ENCODE assay signal across 1 cellular context in the genomic region with DNA sequence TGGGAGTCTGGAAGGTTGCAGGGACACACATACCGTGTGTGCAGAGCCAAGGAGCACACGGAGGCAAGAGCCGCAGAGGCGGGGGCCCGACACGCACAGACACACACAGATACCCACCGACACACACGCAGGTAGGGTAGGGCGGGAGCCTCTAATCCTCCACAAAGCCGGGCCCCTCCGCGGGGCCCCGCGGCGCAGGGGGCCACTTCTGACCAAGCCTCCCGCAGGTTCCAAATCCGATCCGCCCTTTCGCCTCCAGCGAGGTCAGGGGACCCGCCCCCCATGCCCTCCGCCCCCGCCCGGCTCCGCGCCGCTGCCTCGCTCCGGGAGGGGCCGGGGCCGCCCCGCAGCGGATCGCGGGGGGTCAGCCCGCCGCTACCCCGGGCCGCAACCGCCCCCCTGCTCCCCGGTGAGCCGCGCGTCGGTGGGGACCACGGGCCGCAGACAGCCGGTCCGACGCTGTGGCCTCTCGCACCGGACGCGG.
TF ChIP-seq lines count a peak whose summit lies in the region.

No MANE protein-coding gene starts in this region.

TF ChIP-seq in HCT116, 20 proteins besides CTCF, POLR2A, EP300 and RAD21 (continued from another document):
- TF ChIP-seq, protein P1, sequence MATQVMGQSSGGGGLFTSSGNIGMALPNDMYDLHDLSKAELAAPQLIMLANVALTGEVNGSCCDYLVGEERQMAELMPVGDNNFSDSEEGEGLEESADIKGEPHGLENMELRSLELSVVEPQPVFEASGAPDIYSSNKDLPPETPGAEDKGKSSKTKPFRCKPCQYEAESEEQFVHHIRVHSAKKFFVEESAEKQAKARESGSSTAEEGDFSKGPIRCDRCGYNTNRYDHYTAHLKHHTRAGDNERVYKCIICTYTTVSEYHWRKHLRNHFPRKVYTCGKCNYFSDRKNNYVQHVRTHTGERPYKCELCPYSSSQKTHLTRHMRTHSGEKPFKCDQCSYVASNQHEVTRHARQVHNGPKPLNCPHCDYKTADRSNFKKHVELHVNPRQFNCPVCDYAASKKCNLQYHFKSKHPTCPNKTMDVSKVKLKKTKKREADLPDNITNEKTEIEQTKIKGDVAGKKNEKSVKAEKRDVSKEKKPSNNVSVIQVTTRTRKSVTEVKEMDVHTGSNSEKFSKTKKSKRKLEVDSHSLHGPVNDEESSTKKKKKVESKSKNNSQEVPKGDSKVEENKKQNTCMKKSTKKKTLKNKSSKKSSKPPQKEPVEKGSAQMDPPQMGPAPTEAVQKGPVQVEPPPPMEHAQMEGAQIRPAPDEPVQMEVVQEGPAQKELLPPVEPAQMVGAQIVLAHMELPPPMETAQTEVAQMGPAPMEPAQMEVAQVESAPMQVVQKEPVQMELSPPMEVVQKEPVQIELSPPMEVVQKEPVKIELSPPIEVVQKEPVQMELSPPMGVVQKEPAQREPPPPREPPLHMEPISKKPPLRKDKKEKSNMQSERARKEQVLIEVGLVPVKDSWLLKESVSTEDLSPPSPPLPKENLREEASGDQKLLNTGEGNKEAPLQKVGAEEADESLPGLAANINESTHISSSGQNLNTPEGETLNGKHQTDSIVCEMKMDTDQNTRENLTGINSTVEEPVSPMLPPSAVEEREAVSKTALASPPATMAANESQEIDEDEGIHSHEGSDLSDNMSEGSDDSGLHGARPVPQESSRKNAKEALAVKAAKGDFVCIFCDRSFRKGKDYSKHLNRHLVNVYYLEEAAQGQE (IDR thresholded peaks at IDR 0.05; ENCODE audit: low read depth) = no peak
